ENCODE assay signal across 21 cellular contexts in genomic region chr4:70397580-70397979, GRCh38. TPM values are rescaled to one million over a fixed set of nuclear protein-coding genes. Genes with fewer than 3 reads are reported as not detected.
DNase-seq lines count a peak whose midpoint lies in the region; ATAC-seq and TF ChIP-seq lines count a peak whose summit lies in the region.
"Had no signal": no experiment of that assay in that cellular context is flagged by ENCODE, and none has a peak within 500 bp of the region (broad histone marks: within the 10 kb centered on the region; RNA-seq: fewer than 3 reads in every experiment).

TSS of gene OPRPN (plus strand) at chr4:70397940. CDS start at chr4:70399286, 1,346 bp downstream.

- H3K4me1 Mint-ChIP-seq in GM23338, result no peaks in the 10 kb centered on the region
- H3K4me1 Mint-ChIP-seq: CD14-positive monocyte; CD4-positive, CD25-positive, alpha-beta regulatory T cell had no signal

- H3K4me3 Mint-ChIP-seq in GM23338, result no peak within 1 kb of the TSS
- H3K4me3 Mint-ChIP-seq: CD14-positive monocyte; CD4-positive, CD25-positive, alpha-beta regulatory T cell; CD8-positive, alpha-beta T cell had no signal

- DNase-seq in GM23338 (ENCODE audit: low spot score), result no peak
- peak; percentile 3 for DNase-seq in HuH-7.5 (ENCODE audit: low spot score)
- no peak for DNase-seq in GM10266 (ENCODE audit: extremely low spot score)
- no peak for DNase-seq in UCSD-AML1 (lab: John Stamatoyannopoulos, UW; ENCODE audit: unreplicated experiment)
- no peak for DNase-seq in NCI-H446 treated with DMSO at 0.1 percent for 48 hours (lab: John Stamatoyannopoulos, UW)
- DNase-seq: 8988T; ACHN; BE2C; C1 segment of cervical spinal cord; Caco-2; Calu3; CD4-positive, CD25-positive, alpha-beta regulatory T cell; CD8-positive, alpha-beta T cell; DMS79 treated with DMSO at 0.1 percent for 48 hours; GF-D8 had no signal

- H3K27ac ChIP-seq in GM23338 (ENCODE audit: low read depth) (no peak within 1 kb of the TSS), OCI-LY1 (ENCODE audit: low read depth, low read length, poor library complexity, severe bottlenecking) (no peak within 1 kb of the TSS)
- H3K27ac ChIP-seq: BLaER1 had no signal

- H3K36me3 ChIP-seq in GM23338 (ENCODE audit: insufficient read depth), result no peaks in the 10 kb centered on the region
- H3K36me3 ChIP-seq in OCI-LY1 (ENCODE audit: insufficient read depth, low read length), result no peaks in the 10 kb centered on the region
- H3K36me3 ChIP-seq: BE2C, BLaER1 had no signal

- H3K9me3 Mint-ChIP-seq in GM23338, result no peaks in the 10 kb centered on the region
- H3K9me3 Mint-ChIP-seq: CD14-positive monocyte; CD8-positive, alpha-beta T cell had no signal

- H3K79me2 ChIP-seq in GM23338 (replicated peaks; ENCODE audit: insufficient read depth) (no peaks in the 10 kb centered on the region), OCI-LY1 (ENCODE audit: insufficient read depth, low read length) (no peaks in the 10 kb centered on the region)

- no peak within 1 kb of the TSS for H3K4me2 ChIP-seq in GM23338
- no peak within 1 kb of the TSS for H3K4me2 ChIP-seq in OCI-LY1 (ENCODE audit: low read length)
- H3K4me2 ChIP-seq: BLaER1 had no signal

- H3K9me2 ChIP-seq in GM23338 (ENCODE audit: insufficient read depth) (no peaks in the 10 kb centered on the region), OCI-LY1 (ENCODE audit: low read depth, low read length) (no peaks in the 10 kb centered on the region)

- H3K27ac Mint-ChIP-seq in GM23338, result peak within 1 kb of the TSS; percentile 35; the same call in 1 of the 2 replicates
- H3K27ac Mint-ChIP-seq: CD14-positive monocyte; CD4-positive, CD25-positive, alpha-beta regulatory T cell; CD8-positive, alpha-beta T cell had no signal

- H3K36me3 Mint-ChIP-seq in GM23338 (ENCODE audit: low read depth), result no peaks in the 10 kb centered on the region
- H3K36me3 Mint-ChIP-seq: CD14-positive monocyte; CD4-positive, CD25-positive, alpha-beta regulatory T cell; CD8-positive, alpha-beta T cell had no signal

- H3K4me1 ChIP-seq in GM23338 (ENCODE audit: insufficient read depth) (no peaks in the 10 kb centered on the region), OCI-LY1 (ENCODE audit: insufficient read depth, low read length, severe bottlenecking) (peaks cover 39% of the 10 kb centered on the region)
- H3K4me1 ChIP-seq: BE2C, Caco-2 had no signal

- TF ChIP-seq CTCF in GM23338 (conservative IDR thresholded peaks at IDR 0.05; ENCODE audit: low read depth in 2 of 2) (no peak), OCI-LY1 (IDR thresholded peaks at IDR 0.05; ENCODE audit: low read length) (no peak), GM10266 (IDR thresholded peaks at IDR 0.05; ENCODE audit: control insufficient read depth, insufficient read depth, low read depth, missing control alignments) (no peak)

- H3K27me3 Mint-ChIP-seq in GM23338 (ENCODE audit: insufficient read depth, low read depth, poor library complexity), result no peaks in the 10 kb centered on the region
- H3K27me3 Mint-ChIP-seq: CD4-positive, CD25-positive, alpha-beta regulatory T cell had no signal

- no peaks in the 10 kb centered on the region for H4K20me1 ChIP-seq in GM23338 (replicated peaks; ENCODE audit: insufficient read depth)
- no peaks in the 10 kb centered on the region for H4K20me1 ChIP-seq in OCI-LY1 (ENCODE audit: insufficient read depth, low read length)
- H4K20me1 ChIP-seq: BLaER1 had no signal

- H3K9me3 ChIP-seq in OCI-LY1 (ENCODE audit: low read length), result no peaks in the 10 kb centered on the region
- H3K9me3 ChIP-seq: BE2C, BLaER1, Caco-2 had no signal

- H3K27me3 ChIP-seq in GM23338 (ENCODE audit: insufficient read depth) (no peaks in the 10 kb centered on the region), OCI-LY1 (ENCODE audit: insufficient read depth, low read length) (no peaks in the 10 kb centered on the region)
- H3K27me3 ChIP-seq: BE2C, BLaER1 had no signal

- no peak within 1 kb of the TSS for H3K9ac ChIP-seq in OCI-LY1 (ENCODE audit: low read length)
- H3K9ac ChIP-seq: BLaER1 had no signal

- ATAC-seq in GM23338, result no peak
- ATAC-seq: CD8-positive, alpha-beta T cell; GM12878 had no signal

- no peak within 1 kb of the TSS for H3K4me3 ChIP-seq in GM23338
- no peak within 1 kb of the TSS for H3K4me3 ChIP-seq in OCI-LY1 (ENCODE audit: low read depth, low read length, poor library complexity, severe bottlenecking)
- H3K4me3 ChIP-seq: BLaER1, GM12878 had no signal

- H3F3A ChIP-seq in GM23338 (replicated peaks; ENCODE audit: low read depth) (no peaks in the 10 kb centered on the region), OCI-LY1 (ENCODE audit: insufficient read depth, low read length) (no peaks in the 10 kb centered on the region; the same call in 1 of the 2 replicates)

- H2AFZ ChIP-seq in GM23338 (no peak within 1 kb of the TSS), OCI-LY1 (ENCODE audit: low read length) (peak within 1 kb of the TSS; percentile 63; the same call in 1 of the 2 replicates)

TF ChIP-seq in GM23338, 12 proteins besides CTCF, POLR2A, EP300 and RAD21:
- TF ChIP-seq CREB1 (CRISPR knock-in tag; IDR thresholded peaks at IDR 0.05; ENCODE audit: low read depth) (no peak), JUNB (IDR thresholded peaks at IDR 0.05; ENCODE audit: unreplicated experiment) (no peak), ZNF331 (CRISPR knock-in tag; IDR thresholded peaks at IDR 0.05; ENCODE audit: low read depth) (no peak)

RNA-seq across cellular contexts. Expression of gene OPRPN, which starts in this region (rescaled TPM):
- not detected in 2 replicates for total RNA-seq in GM23338 (2014; rRNA removed; shearing (Covaris generic))
- polyA plus RNA-seq in GM23338 (2016; fragmentation: Nextera tagmentation; extraction: Ambion mirVana), result not detected in 2 replicates
- total RNA-seq: A673; Caco-2; Calu3; CD4-positive, CD25-positive, alpha-beta regulatory T cell; CD8-positive, alpha-beta T cell; GM12878 had no signal
- polyA plus RNA-seq: AG04450; CD14-positive monocyte; CD4-positive, CD25-positive, alpha-beta regulatory T cell had no signal
